23 cellular contexts compared by ENCODE assay signal in genomic region chr6:166728884-166729530, GRCh38.
DNase-seq lines count a peak whose midpoint lies in the region; ATAC-seq and TF ChIP-seq lines count a peak whose summit lies in the region.
"Had no signal": no experiment of that assay in that cellular context is flagged by ENCODE, and none has a peak within 500 bp of the region (broad histone marks: within the 10 kb centered on the region; RNA-seq: fewer than 3 reads in every experiment).

No MANE protein-coding gene starts in this region.

- H3K9me3 ChIP-seq in RWPE2 (ENCODE audit: severe bottlenecking) (no peaks in the 10 kb centered on the region), left lung (no peaks in the 10 kb centered on the region)
- H3K9me3 ChIP-seq: breast epithelium, heart right ventricle, transverse colon had no signal

- no peak for TF ChIP-seq CTCF in Calu3 (IDR thresholded peaks at IDR 0.05; ENCODE audit: unreplicated experiment)
- no peak for TF ChIP-seq CTCF in RWPE2 (IDR thresholded peaks at IDR 0.05; ENCODE audit: poor library complexity, severe bottlenecking)
- no peak for TF ChIP-seq CTCF in left lung (IDR thresholded peaks at IDR 0.05)

- no peak overlapping the region for H3K4me3 ChIP-seq in RWPE2 (ENCODE audit: severe bottlenecking)
- H3K4me3 ChIP-seq in left lung: no peak overlapping the region
- H3K4me3 ChIP-seq: breast epithelium, heart right ventricle, lung, transverse colon had no signal

- intact Hi-C loops in Calu3 (cut with micrococcal nuclease; ENCODE audit: unreplicated experiment) (no loop called here), left lung (cut with DNase I) (no loop called here)

- H3K27ac ChIP-seq in RWPE2 (ENCODE audit: poor library complexity, severe bottlenecking): no peak overlapping the region
- no peak overlapping the region for H3K27ac ChIP-seq in left lung
- H3K27ac ChIP-seq: breast epithelium, heart right ventricle, transverse colon had no signal

- no TSS peak for BruUV-seq in Calu3 (replicated peaks; lab: Mats Ljungman, UMichigan)

- no peaks in the 10 kb centered on the region for H3K9me3 Mint-ChIP-seq in Calu3 (ENCODE audit: low read depth, unreplicated experiment)
- H3K9me3 Mint-ChIP-seq: activated T-helper 17 cell treated with anti-CD3 and anti-CD28 coated beads, Interleukin-2, amount 50 U/mL, for 72 hours; stimulated activated naive CD8-positive, alpha-beta T cell treated with anti-CD3 and anti-CD28 coated beads, Interleukin-15, Interleukin-2, amounts not matched to agents 100 ng/mL and 50 ng/mL, for 24 hours had no signal

- H3K4me3 Mint-ChIP-seq in Calu3 (ENCODE audit: low read depth, unreplicated experiment): no peak overlapping the region
- H3K4me3 Mint-ChIP-seq: activated T-helper 17 cell treated with anti-CD3 and anti-CD28 coated beads, Interleukin-2, amount 50 U/mL, for 72 hours; stimulated activated naive CD8-positive, alpha-beta T cell treated with anti-CD3 and anti-CD28 coated beads, Interleukin-15, Interleukin-2, amounts not matched to agents 100 ng/mL and 50 ng/mL, for 24 hours; T-helper 17 cell had no signal

- no peaks in the 10 kb centered on the region for H3K36me3 Mint-ChIP-seq in Calu3 (ENCODE audit: insufficient read depth, unreplicated experiment)

- DNase-seq in A172 (ENCODE audit: low spot score) (peak; percentile 54), Calu3 (peak; percentile 41), RWPE2 (ENCODE audit: low spot score) (peak; percentile 17), left lung (peak in 1 of 2 donors; percentile 71), SK-N-DZ (ENCODE audit: low spot score) (no peak), NCI-H524 treated with DMSO at 0.1 percent for 48 hours (lab: John Stamatoyannopoulos, UW) (no peak), T-helper 1 cell (no peak), GOT3 (lab: John Stamatoyannopoulos, UW) (no peak)
- DNase-seq: activated CD4-positive, CD25-positive, alpha-beta regulatory T cell; COR-L47; heart right ventricle; Kasumi-1; NCI-H1694; NCI-H226; NK-92 treated with Interleukin-12 subunit alpha and Interleukin-12 subunit beta, amount 100 ng/mL, for 24 hours; Right ventricle myocardium superior; stimulated activated CD4-positive, alpha-beta T cell treated with anti-CD3 and anti-CD28 coated beads, Interleukin-1b, Interleukin-23, amount 100 ng/mL, for 48 hours; T-helper 17 cell; transverse colon had no signal

- no peak for ATAC-seq in RWPE2 (ENCODE audit: low read depth)
- ATAC-seq in left lung: peak; percentile 29
- ATAC-seq: activated T-helper 17 cell treated with anti-CD3 and anti-CD28 coated beads, Interleukin-2, amount 50 U/mL, for 72 hours; T-helper 17 cell had no signal

- no peak overlapping the region for H3K27ac Mint-ChIP-seq in Calu3 (ENCODE audit: unreplicated experiment)
- H3K27ac Mint-ChIP-seq: activated T-helper 17 cell treated with anti-CD3 and anti-CD28 coated beads, Interleukin-2, amount 50 U/mL, for 72 hours; stimulated activated naive CD8-positive, alpha-beta T cell treated with anti-CD3 and anti-CD28 coated beads, Interleukin-15, Interleukin-2, amounts not matched to agents 100 ng/mL and 50 ng/mL, for 24 hours; T-helper 17 cell had no signal

- CTCF ChIA-PET in Calu3 (lab: Charles Lee): no interaction called here

- H3K4me1 ChIP-seq in RWPE2 (ENCODE audit: insufficient read depth, poor library complexity, severe bottlenecking) (no peaks in the 10 kb centered on the region), left lung (no peaks in the 10 kb centered on the region)
- H3K4me1 ChIP-seq: breast epithelium, heart right ventricle, transverse colon had no signal

- H3K36me3 ChIP-seq in RWPE2 (ENCODE audit: low read depth) (no peaks in the 10 kb centered on the region), left lung (no peaks in the 10 kb centered on the region)
- H3K36me3 ChIP-seq: breast epithelium, heart right ventricle, transverse colon had no signal

- peaks cover 26% of the 10 kb centered on the region for H3K4me1 Mint-ChIP-seq in Calu3 (ENCODE audit: low read depth, unreplicated experiment)
- H3K4me1 Mint-ChIP-seq: activated T-helper 17 cell treated with anti-CD3 and anti-CD28 coated beads, Interleukin-2, amount 50 U/mL, for 72 hours had no signal

- H3K27me3 ChIP-seq in RWPE2 (ENCODE audit: insufficient read depth, poor library complexity, severe bottlenecking) (no peaks in the 10 kb centered on the region), left lung (no peaks in the 10 kb centered on the region)
- H3K27me3 ChIP-seq: breast epithelium, transverse colon had no signal

- H3K27me3 Mint-ChIP-seq in Calu3 (ENCODE audit: unreplicated experiment): no peaks in the 10 kb centered on the region
- H3K27me3 Mint-ChIP-seq: activated T-helper 17 cell treated with anti-CD3 and anti-CD28 coated beads, Interleukin-2, amount 50 U/mL, for 72 hours; stimulated activated naive CD8-positive, alpha-beta T cell treated with anti-CD3 and anti-CD28 coated beads, Interleukin-15, Interleukin-2, amounts not matched to agents 100 ng/mL and 50 ng/mL, for 24 hours had no signal

Comparison
In these comparisons a context has a peak if more than half of its experiments do, and no peak if none do; other contexts are left out.
1. DNase-seq: peak in A172 (single experiment), Calu3 (single experiment) and RWPE2 (single experiment); none in SK-N-DZ (single experiment), NCI-H524 treated with DMSO at 0.1 percent for 48 hours (single experiment), T-helper 1 cell (0 of 5) and GOT3 (single experiment).